In the genomic region with DNA sequence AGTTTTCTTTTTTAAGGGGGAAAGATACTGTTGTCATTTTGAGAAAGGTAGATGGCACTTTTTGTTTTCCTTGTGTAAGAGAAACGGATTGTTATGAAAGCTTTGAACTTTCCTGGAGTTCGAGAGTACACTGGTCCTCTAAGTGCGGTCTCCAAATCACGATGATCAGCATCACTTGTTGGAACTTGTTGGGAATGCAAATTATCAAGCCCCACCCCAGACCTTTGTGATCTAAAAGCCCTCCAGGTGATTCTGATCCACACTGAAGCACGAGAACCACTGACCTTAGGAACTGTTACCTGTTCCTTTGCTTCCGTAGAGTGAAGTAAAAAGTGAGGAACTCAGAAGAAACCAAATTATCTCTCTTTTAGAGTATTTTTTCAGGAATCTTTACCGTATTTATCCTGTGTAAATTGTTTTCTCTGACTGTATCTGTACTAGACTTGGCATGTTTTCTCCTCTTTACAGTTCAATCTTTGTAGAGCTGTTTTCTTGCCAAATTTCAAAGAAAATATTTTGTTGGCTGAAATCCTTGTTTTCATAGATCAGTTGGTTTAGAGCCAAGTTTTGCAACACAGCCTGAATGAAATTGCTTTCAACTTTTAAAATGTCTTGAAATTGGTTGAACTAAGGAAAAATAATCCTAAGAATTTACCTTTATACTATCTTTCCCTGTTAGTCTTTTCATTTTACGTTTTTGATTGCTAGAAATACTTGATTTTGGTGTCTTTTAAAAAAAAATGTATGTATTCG, we compare ENCODE assay signal across 8 cellular contexts. TPM values are rescaled to one million over a fixed set of nuclear protein-coding genes. Genes with fewer than 3 reads are reported as not detected.
A peak's percentile ranks its signal among the peaks of the same experiment; 100 is the strongest.
DNase-seq lines count a peak whose midpoint lies in the region; ATAC-seq and TF ChIP-seq lines count a peak whose summit lies in the region.

No MANE protein-coding gene starts in this region.

- peak overlapping the region; percentile 48 for H3K27ac ChIP-seq in hepatocyte

- H3K36me3 Mint-ChIP-seq in activated naive CD4-positive, alpha-beta T cell treated with anti-CD3 and anti-CD28 coated beads for 36 hours (ENCODE audit: low read depth), result peaks cover 23% of the 10 kb centered on the region
- peaks cover 28% of the 10 kb centered on the region for H3K36me3 Mint-ChIP-seq in activated T-helper 1 cell treated with anti-CD3 and anti-CD28 coated beads, Interleukin-12 subunit alpha, Interleukin-12 subunit beta, Interleukin-2, Interleukin-4 antibody, amounts not matched to agents 30 ng/mL and 10 ng/mL and 1 ng/mL, durations not matched to agents 14 hours and 24 hours and 36 hours (ENCODE audit: low read depth)
- peaks cover 9 to 11% of the 10 kb centered on the region in 2 donors for H3K36me3 Mint-ChIP-seq in stimulated activated naive B cell treated with anti-CD40 and anti-IgM and Interleukin-4, amounts not matched to agents 10 μg/mL and 1 μg/mL and 100 μg/mL, for 72 hours

- H3K4me1 Mint-ChIP-seq in activated naive CD4-positive, alpha-beta T cell treated with anti-CD3 and anti-CD28 coated beads for 36 hours (ENCODE audit: low read depth), result peaks cover 43% of the 10 kb centered on the region
- H3K4me1 Mint-ChIP-seq in activated T-helper 1 cell treated with anti-CD3 and anti-CD28 coated beads, Interleukin-12 subunit alpha, Interleukin-12 subunit beta, Interleukin-2, Interleukin-4 antibody, amounts not matched to agents 30 ng/mL and 10 ng/mL and 1 ng/mL, durations not matched to agents 14 hours and 24 hours and 36 hours (ENCODE audit: low read depth), result peaks cover 60% of the 10 kb centered on the region
- H3K4me1 Mint-ChIP-seq in stimulated activated naive B cell treated with anti-CD40 and anti-IgM and Interleukin-4, amounts not matched to agents 10 μg/mL and 1 μg/mL and 100 μg/mL, for 72 hours, result peaks cover 14 to 29% of the 10 kb centered on the region in 2 donors

- H3K4me2 ChIP-seq in hepatocyte, result peak overlapping the region; percentile 85

- no peak overlapping the region for H2AFZ ChIP-seq in hepatocyte

- H3K4me1 ChIP-seq in hepatocyte (ENCODE audit: insufficient read depth), result peaks cover 21% of the 10 kb centered on the region

- TF ChIP-seq CTCF in hepatocyte (IDR thresholded peaks at IDR 0.05; ENCODE audit: poor library complexity), result no peak

- H3K79me2 ChIP-seq in hepatocyte, result peaks cover 86% of the 10 kb centered on the region

- intact Hi-C loops in activated naive CD4-positive, alpha-beta T cell treated with anti-CD3 and anti-CD28 coated beads for 36 hours (cut with micrococcal nuclease), result no loop called here
- intact Hi-C loops in activated T-helper 1 cell treated with anti-CD3 and anti-CD28 coated beads, Interleukin-12 subunit alpha, Interleukin-12 subunit beta, Interleukin-2, Interleukin-4 antibody, amounts not matched to agents 30 ng/mL and 10 ng/mL and 1 ng/mL, durations not matched to agents 14 hours and 24 hours and 36 hours (cut with micrococcal nuclease), result no loop called here

- H3K9me3 Mint-ChIP-seq in activated naive CD4-positive, alpha-beta T cell treated with anti-CD3 and anti-CD28 coated beads for 36 hours, result no peaks in the 10 kb centered on the region
- no peaks in the 10 kb centered on the region for H3K9me3 Mint-ChIP-seq in activated T-helper 1 cell treated with anti-CD3 and anti-CD28 coated beads, Interleukin-12 subunit alpha, Interleukin-12 subunit beta, Interleukin-2, Interleukin-4 antibody, amounts not matched to agents 30 ng/mL and 10 ng/mL and 1 ng/mL, durations not matched to agents 14 hours and 24 hours and 36 hours
- H3K9me3 Mint-ChIP-seq in stimulated activated naive B cell treated with anti-CD40 and anti-IgM and Interleukin-4, amounts not matched to agents 10 μg/mL and 1 μg/mL and 100 μg/mL, for 72 hours, result no peaks in the 10 kb centered on the region

- H3K36me3 ChIP-seq in hepatocyte (replicated peaks; ENCODE audit: insufficient read depth, low read depth), result no peaks in the 10 kb centered on the region

- peak; percentile 40 for DNase-seq in activated naive CD4-positive, alpha-beta T cell treated with anti-CD3 and anti-CD28 coated beads for 36 hours
- DNase-seq in activated naive CD4-positive, alpha-beta T cell treated with Interleukin-2 at 50 U/mL for 16 hours, result no peak
- no peak for DNase-seq in activated T-helper 1 cell treated with anti-CD3 and anti-CD28 coated beads, Interleukin-12 subunit alpha, Interleukin-12 subunit beta, Interleukin-2, Interleukin-4 antibody, amounts not matched to agents 30 ng/mL and 10 ng/mL and 1 ng/mL, durations not matched to agents 14 hours and 24 hours and 36 hours (ENCODE audit: low spot score)
- peak; percentile 44 for DNase-seq in hepatocyte (ENCODE audit: low spot score)
- no peak for DNase-seq in stimulated activated naive B cell treated with anti-CD40 and anti-IgM and Interleukin-4, amounts not matched to agents 10 μg/mL and 1 μg/mL and 100 μg/mL, for 72 hours

- H3K9me2 ChIP-seq in hepatocyte (replicated peaks; ENCODE audit: insufficient read depth), result no peaks in the 10 kb centered on the region

- CTCF ChIA-PET in activated naive CD4-positive, alpha-beta T cell treated with anti-CD3 and anti-CD28 coated beads for 36 hours (lab: Charles Lee), result interaction anchor here (1.0 to 1.4 kb wide), 2 partner anchors 48 to 49 kb away, joined by 3 read pairs; partner anchors contain the start of genes HMMR and NUDCD2

- H3K27me3 ChIP-seq in hepatocyte, result no peaks in the 10 kb centered on the region

- H3K27me3 Mint-ChIP-seq in activated naive CD4-positive, alpha-beta T cell treated with anti-CD3 and anti-CD28 coated beads for 36 hours (ENCODE audit: low read depth), result no peaks in the 10 kb centered on the region
- H3K27me3 Mint-ChIP-seq in activated T-helper 1 cell treated with anti-CD3 and anti-CD28 coated beads, Interleukin-12 subunit alpha, Interleukin-12 subunit beta, Interleukin-2, Interleukin-4 antibody, amounts not matched to agents 30 ng/mL and 10 ng/mL and 1 ng/mL, durations not matched to agents 14 hours and 24 hours and 36 hours (ENCODE audit: insufficient read depth), result no peaks in the 10 kb centered on the region
- no peaks in the 10 kb centered on the region for H3K27me3 Mint-ChIP-seq in stimulated activated naive B cell treated with anti-CD40 and anti-IgM and Interleukin-4, amounts not matched to agents 10 μg/mL and 1 μg/mL and 100 μg/mL, for 72 hours

- peak overlapping the region; percentile 16 for H3K4me3 ChIP-seq in hepatocyte

- 47% methylated on average over 9 of the region's 9 CpGs for WGBS in hepatocyte (ENCODE audit: low lambda C conversion rate, missing lambda C conversion rate)

- H3K4me3 Mint-ChIP-seq in activated naive CD4-positive, alpha-beta T cell treated with anti-CD3 and anti-CD28 coated beads for 36 hours, result peak overlapping the region; percentile 85
- H3K4me3 Mint-ChIP-seq in activated T-helper 1 cell treated with anti-CD3 and anti-CD28 coated beads, Interleukin-12 subunit alpha, Interleukin-12 subunit beta, Interleukin-2, Interleukin-4 antibody, amounts not matched to agents 30 ng/mL and 10 ng/mL and 1 ng/mL, durations not matched to agents 14 hours and 24 hours and 36 hours, result peak overlapping the region; percentile 92
- peak overlapping the region; percentile 76 to 77 for H3K4me3 Mint-ChIP-seq in stimulated activated naive B cell treated with anti-CD40 and anti-IgM and Interleukin-4, amounts not matched to agents 10 μg/mL and 1 μg/mL and 100 μg/mL, for 72 hours

- peaks cover 65% of the 10 kb centered on the region for H4K20me1 ChIP-seq in hepatocyte (ENCODE audit: insufficient read depth, poor library complexity, severe bottlenecking)

- H3K9me3 ChIP-seq in hepatocyte (ENCODE audit: low read depth), result no peaks in the 10 kb centered on the region

- no peak for ATAC-seq in stimulated activated naive B cell treated with anti-CD40 and anti-IgM and Interleukin-4, amounts not matched to agents 10 μg/mL and 1 μg/mL and 100 μg/mL, for 72 hours (replicated peaks)
- ATAC-seq in GM19324 (IDR thresholded peaks at IDR 0.05; ENCODE audit: low FRiP score, unreplicated experiment) (no peak), GM18867 (IDR thresholded peaks at IDR 0.05; ENCODE audit: unreplicated experiment) (no peak), GM19397 (IDR thresholded peaks at IDR 0.05; ENCODE audit: unreplicated experiment) (no peak)

- H3K27ac Mint-ChIP-seq in activated naive CD4-positive, alpha-beta T cell treated with anti-CD3 and anti-CD28 coated beads for 36 hours, result peak overlapping the region; percentile 98
- peak overlapping the region; percentile 59 for H3K27ac Mint-ChIP-seq in activated T-helper 1 cell treated with anti-CD3 and anti-CD28 coated beads, Interleukin-12 subunit alpha, Interleukin-12 subunit beta, Interleukin-2, Interleukin-4 antibody, amounts not matched to agents 30 ng/mL and 10 ng/mL and 1 ng/mL, durations not matched to agents 14 hours and 24 hours and 36 hours
- peak overlapping the region; percentile 56 for H3K27ac Mint-ChIP-seq in stimulated activated naive B cell treated with anti-CD40 and anti-IgM and Interleukin-4, amounts not matched to agents 10 μg/mL and 1 μg/mL and 100 μg/mL, for 72 hours

RNA-seq across cellular contexts. Expression of gene MAT2B, which starts 4.0 kb away (rescaled TPM):
- total RNA-seq in activated naive CD4-positive, alpha-beta T cell treated with anti-CD3 and anti-CD28 coated beads for 36 hours, result 10 to 100 TPM; 87.6 to 88.7 TPM
- total RNA-seq in activated T-helper 1 cell treated with anti-CD3 and anti-CD28 coated beads, Interleukin-12 subunit alpha, Interleukin-12 subunit beta, Interleukin-2, Interleukin-4 antibody, amounts not matched to agents 30 ng/mL and 10 ng/mL and 1 ng/mL, durations not matched to agents 14 hours and 24 hours and 36 hours, result 113 and 116 TPM in 2 replicates
- 73.8 and 82.8 TPM in 2 replicates for total RNA-seq in hepatocyte
- polyA plus RNA-seq in hepatocyte, result 64.3 and 65.4 TPM in 2 replicates

RNA-seq across cellular contexts. Expression of gene HMMR, which starts 49.0 kb away (rescaled TPM):
- total RNA-seq in activated naive CD4-positive, alpha-beta T cell treated with anti-CD3 and anti-CD28 coated beads for 36 hours, result 10 to 100 TPM; 91.8 to 99.8 TPM
- total RNA-seq in activated T-helper 1 cell treated with anti-CD3 and anti-CD28 coated beads, Interleukin-12 subunit alpha, Interleukin-12 subunit beta, Interleukin-2, Interleukin-4 antibody, amounts not matched to agents 30 ng/mL and 10 ng/mL and 1 ng/mL, durations not matched to agents 14 hours and 24 hours and 36 hours, result 25.5 and 26.8 TPM in 2 replicates
- 9.8 and 10.6 TPM in 2 replicates for total RNA-seq in hepatocyte
- 5.2 and 5.7 TPM in 2 replicates for polyA plus RNA-seq in hepatocyte

RNA-seq across cellular contexts. Expression of gene NUDCD2, which starts 49.6 kb away (rescaled TPM):
- 10 to 100 TPM; 51.5 to 55.5 TPM for total RNA-seq in activated naive CD4-positive, alpha-beta T cell treated with anti-CD3 and anti-CD28 coated beads for 36 hours
- total RNA-seq in activated T-helper 1 cell treated with anti-CD3 and anti-CD28 coated beads, Interleukin-12 subunit alpha, Interleukin-12 subunit beta, Interleukin-2, Interleukin-4 antibody, amounts not matched to agents 30 ng/mL and 10 ng/mL and 1 ng/mL, durations not matched to agents 14 hours and 24 hours and 36 hours, result 39.3 and 44.0 TPM in 2 replicates
- total RNA-seq in hepatocyte, result 15.3 and 18.8 TPM in 2 replicates
- 74.6 and 79.5 TPM in 2 replicates for polyA plus RNA-seq in hepatocyte

Comparison
In these comparisons a context has a peak if more than half of its experiments do, and no peak if none do; other contexts are left out.
1. DNase-seq: peak in activated naive CD4-positive, alpha-beta T cell treated with anti-CD3 and anti-CD28 coated beads for 36 hours (single experiment) and hepatocyte (single experiment); none in activated naive CD4-positive, alpha-beta T cell treated with Interleukin-2 at 50 U/mL for 16 hours (single experiment), activated T-helper 1 cell treated with anti-CD3 and anti-CD28 coated beads, Interleukin-12 subunit alpha, Interleukin-12 subunit beta, Interleukin-2, Interleukin-4 antibody, amounts not matched to agents 30 ng/mL and 10 ng/mL and 1 ng/mL, durations not matched to agents 14 hours and 24 hours and 36 hours (single experiment) and stimulated activated naive B cell treated with anti-CD40 and anti-IgM and Interleukin-4, amounts not matched to agents 10 μg/mL and 1 μg/mL and 100 μg/mL, for 72 hours (single experiment).
2. Peak in every context shown above with its lines, with median percentiles within 50 percentile points of each other: H3K27ac Mint-ChIP-seq and H3K4me3 Mint-ChIP-seq.